ENCODE assay signal across 15 cellular contexts in genomic region chr7:108017776-108018151, GRCh38. TPM values are rescaled to one million over a fixed set of nuclear protein-coding genes. Genes with fewer than 3 reads are reported as not detected.
"Had no signal": no experiment of that assay in that cellular context is flagged by ENCODE, and none has a peak within 500 bp of the region (broad histone marks: within the 10 kb centered on the region; RNA-seq: fewer than 3 reads in every experiment).

No MANE protein-coding gene starts in this region.

- DNase-seq: activated CD4-positive, alpha-beta T cell treated with anti-CD3 and anti-CD28 coated beads for 36 hours; activated CD4-positive, CD25-positive, alpha-beta regulatory T cell; activated CD8-positive, alpha-beta memory T cell treated with anti-CD3 and anti-CD28 coated beads, Interleukin-2, amount 10 ng/mL, durations not matched to agents 7 days and 5 days; activated CD8-positive, alpha-beta T cell treated with anti-CD3 and anti-CD28 coated beads, Interleukin-2, amount 10 ng/mL, durations not matched to agents 7 days and 5 days; activated T-cell treated with anti-CD3 and anti-CD28 coated beads, Interleukin-2, amount 50 U/mL, for 48 hours; body of pancreas; dermis blood vessel endothelial cell; effector CD4-positive, alpha-beta T cell; mammary epithelial cell; ovary; right lobe of liver; stimulated activated CD4-positive, alpha-beta T cell treated with anti-CD3 and anti-CD28 coated beads, Interleukin-2, amount 100 ng/mL, for 48 hours; stimulated activated naive CD8-positive, alpha-beta T cell treated with anti-CD3 and anti-CD28 coated beads, Interleukin-15, Interleukin-2, amounts not matched to agents 100 U/mL and 50 U/mL, for 24 hours; uterus had no signal

- H3K27me3 ChIP-seq: body of pancreas, ovary, right lobe of liver, uterus had no signal

- H3K9me3 ChIP-seq: body of pancreas, ovary, right lobe of liver, thoracic aorta, uterus had no signal

- H3K4me3 ChIP-seq: body of pancreas, ovary, right lobe of liver, thoracic aorta, uterus had no signal

- H3K4me1 ChIP-seq: right lobe of liver, uterus had no signal

- H3K36me3 ChIP-seq: ovary, right lobe of liver, thoracic aorta, uterus had no signal

- H3K27ac ChIP-seq: body of pancreas, ovary, right lobe of liver, thoracic aorta, uterus had no signal

RNA-seq across cellular contexts. Expression of gene LAMB1, which starts 14.8 kb away (rescaled TPM):
- total RNA-seq: activated CD8-positive, alpha-beta memory T cell treated with anti-CD3 and anti-CD28 coated beads, Interleukin-2, amount 10 ng/mL, durations not matched to agents 7 days and 5 days; activated CD8-positive, alpha-beta T cell treated with anti-CD3 and anti-CD28 coated beads, Interleukin-2, amount 10 ng/mL, durations not matched to agents 7 days and 5 days had no signal
